In genomic region chr19:43820098-43820860, GRCh38 we compare ENCODE assay signal across 9 cellular contexts. TPM values are rescaled to one million over a fixed set of nuclear protein-coding genes. Genes with fewer than 3 reads are reported as not detected.
DNase-seq lines count a peak whose midpoint lies in the region; ATAC-seq and TF ChIP-seq lines count a peak whose summit lies in the region.
"Had no signal": no experiment of that assay in that cellular context is flagged by ENCODE, and none has a peak within 500 bp of the region (broad histone marks: within the 10 kb centered on the region; RNA-seq: fewer than 3 reads in every experiment).

No MANE protein-coding gene starts in this region.

- DNase-seq in COLO668 (lab: John Stamatoyannopoulos, UW; ENCODE audit: unreplicated experiment) (peak; percentile 32), activated B cell treated with CpG ODN at 0.5 μM for 24 hours (no peak), tibial nerve (ENCODE audit: low spot score in 2 of 2) (no peak), NOMO-1 (lab: John Stamatoyannopoulos, UW; ENCODE audit: unreplicated experiment in 2 of 2) (no peak)
- DNase-seq in effector memory CD8-positive, alpha-beta T cell, result no peak

- H3K27me3 ChIP-seq in muscle layer of colon (ENCODE audit: control insufficient read depth in 1 of 2, insufficient read depth in 2 of 2, low read length in 2 of 2) (peaks cover 0 to 8% of the 10 kb centered on the region in 2 donors), tibial nerve (peaks cover 0 to 17% of the 10 kb centered on the region in 2 donors)

- peak; percentile 34 for ATAC-seq in activated B cell treated with CpG ODN at 0.5 μM for 24 hours (ENCODE audit: low read depth)
- ATAC-seq in effector memory CD8-positive, alpha-beta T cell (replicated peaks), result peak; percentile 24
- ATAC-seq in GM18909 (IDR thresholded peaks at IDR 0.05; ENCODE audit: poor library complexity, unreplicated experiment), result no peak
- no peak for ATAC-seq in GM21825 (IDR thresholded peaks at IDR 0.05; ENCODE audit: unreplicated experiment)

- peak overlapping the region; percentile 78 for H3K4me3 Mint-ChIP-seq in activated B cell treated with CpG ODN at 0.5 μM for 24 hours
- H3K4me3 Mint-ChIP-seq in effector memory CD8-positive, alpha-beta T cell, result peak overlapping the region; percentile 70 to 78

- no peaks in the 10 kb centered on the region for H3K36me3 Mint-ChIP-seq in activated B cell treated with CpG ODN at 0.5 μM for 24 hours (ENCODE audit: low read depth)
- H3K36me3 Mint-ChIP-seq in effector memory CD8-positive, alpha-beta T cell (ENCODE audit: insufficient read depth), result no peaks in the 10 kb centered on the region

- H3K27ac Mint-ChIP-seq in activated B cell treated with CpG ODN at 0.5 μM for 24 hours, result no peak overlapping the region
- H3K27ac Mint-ChIP-seq in effector memory CD8-positive, alpha-beta T cell, result no peak overlapping the region

- H3K36me3 ChIP-seq in muscle layer of colon (ENCODE audit: insufficient read depth, low read length), result no peaks in the 10 kb centered on the region
- no peaks in the 10 kb centered on the region for H3K36me3 ChIP-seq in tibial nerve
- H3K36me3 ChIP-seq: cardiac muscle cell had no signal

- H3K27ac ChIP-seq in muscle layer of colon (ENCODE audit: low read depth, low read length), result no peak overlapping the region
- no peak overlapping the region for H3K27ac ChIP-seq in tibial nerve
- H3K27ac ChIP-seq: cardiac muscle cell had no signal

- WGBS in tibial nerve, 2 donors, result 14 to 15% methylated on average over 47 of the region's 47 CpGs

- H3K9ac ChIP-seq in muscle layer of colon (ENCODE audit: low read length), result no peak overlapping the region

- CTCF ChIA-PET in activated B cell treated with CpG ODN at 0.5 μM for 24 hours (lab: Charles Lee), result no interaction called here

- POLR2A ChIA-PET in activated B cell treated with CpG ODN at 0.5 μM for 24 hours (lab: Charles Lee), result no interaction called here

- H3K9me3 ChIP-seq in muscle layer of colon (ENCODE audit: low read length) (no peaks in the 10 kb centered on the region), tibial nerve (no peaks in the 10 kb centered on the region)

- no peaks in the 10 kb centered on the region for H3K9me3 Mint-ChIP-seq in activated B cell treated with CpG ODN at 0.5 μM for 24 hours
- H3K9me3 Mint-ChIP-seq in effector memory CD8-positive, alpha-beta T cell, result no peaks in the 10 kb centered on the region

- H3K4me3 ChIP-seq in muscle layer of colon (ENCODE audit: low read depth in 1 of 2, low read length in 2 of 2) (peak overlapping the region; percentile 51 to 62), tibial nerve (peak overlapping the region; percentile 14 to 45 (median 26))
- H3K4me3 ChIP-seq: cardiac muscle cell had no signal

- H3K4me1 Mint-ChIP-seq in activated B cell treated with CpG ODN at 0.5 μM for 24 hours, result peaks cover 8% of the 10 kb centered on the region
- peaks cover 6 to 8% of the 10 kb centered on the region in 2 donors for H3K4me1 Mint-ChIP-seq in effector memory CD8-positive, alpha-beta T cell (ENCODE audit: low read depth in 2 of 2)

- H3K4me1 ChIP-seq in muscle layer of colon (ENCODE audit: insufficient read depth, low read length), result no peaks in the 10 kb centered on the region
- peaks cover 0 to 10% (median 0%) of the 10 kb centered on the region in 4 donors for H3K4me1 ChIP-seq in tibial nerve

- no peak for TF ChIP-seq EP300 in tibial nerve (IDR thresholded peaks at IDR 0.05)

- H3K27me3 Mint-ChIP-seq in activated B cell treated with CpG ODN at 0.5 μM for 24 hours, result peaks cover 35% of the 10 kb centered on the region
- peaks cover 41 to 70% of the 10 kb centered on the region in 2 donors for H3K27me3 Mint-ChIP-seq in effector memory CD8-positive, alpha-beta T cell

- intact Hi-C loops in activated B cell treated with CpG ODN at 0.5 μM for 24 hours (cut with micrococcal nuclease), result no loop called here

- TF ChIP-seq POLR2A in tibial nerve (IDR thresholded peaks at IDR 0.05), result no peak

- TF ChIP-seq CTCF in activated B cell treated with CpG ODN at 0.5 μM for 24 hours (IDR thresholded peaks at IDR 0.05) (no peak), tibial nerve (IDR thresholded peaks at IDR 0.05) (no peak)

RNA-seq across cellular contexts. Expression of gene ZNF283, which starts 6.8 kb away (rescaled TPM):
- total RNA-seq in activated B cell treated with CpG ODN at 0.5 μM for 24 hours (10.4 and 13.0 TPM in 2 replicates), tibial nerve (10 to 100 TPM in 2 of 4 donors, 1 to 10 TPM in 2; 4.2 to 12.3 (median 10.4) TPM)

RNA-seq across cellular contexts. Expression of gene LYPD5, which starts 18.0 kb away (rescaled TPM):
- total RNA-seq in activated B cell treated with CpG ODN at 0.5 μM for 24 hours (0.44 TPM in 1 of 2 replicates, not detected in the other), tibial nerve (1 to 10 TPM in 1 of 4 donors, under 1 TPM in 3; 0.39 to 2.1 (median 0.53) TPM)
- total RNA-seq: cardiac muscle cell had no signal

RNA-seq across cellular contexts. Expression of gene KCNN4, which starts 39.5 kb away (rescaled TPM):
- total RNA-seq in activated B cell treated with CpG ODN at 0.5 μM for 24 hours (137 and 154 TPM in 2 replicates), tibial nerve (10 to 100 TPM in 1 of 4 donors, 1 to 10 TPM in 3; 4.6 to 18.3 (median 6.8) TPM)

Comparison
In these comparisons a context has a peak if more than half of its experiments do, and no peak if none do; other contexts are left out.
1. ATAC-seq: peak in activated B cell treated with CpG ODN at 0.5 μM for 24 hours (single experiment) and effector memory CD8-positive, alpha-beta T cell (single experiment); none in GM18909 (single experiment) and GM21825 (single experiment).